12 cellular contexts compared by ENCODE assay signal in the genomic region with DNA sequence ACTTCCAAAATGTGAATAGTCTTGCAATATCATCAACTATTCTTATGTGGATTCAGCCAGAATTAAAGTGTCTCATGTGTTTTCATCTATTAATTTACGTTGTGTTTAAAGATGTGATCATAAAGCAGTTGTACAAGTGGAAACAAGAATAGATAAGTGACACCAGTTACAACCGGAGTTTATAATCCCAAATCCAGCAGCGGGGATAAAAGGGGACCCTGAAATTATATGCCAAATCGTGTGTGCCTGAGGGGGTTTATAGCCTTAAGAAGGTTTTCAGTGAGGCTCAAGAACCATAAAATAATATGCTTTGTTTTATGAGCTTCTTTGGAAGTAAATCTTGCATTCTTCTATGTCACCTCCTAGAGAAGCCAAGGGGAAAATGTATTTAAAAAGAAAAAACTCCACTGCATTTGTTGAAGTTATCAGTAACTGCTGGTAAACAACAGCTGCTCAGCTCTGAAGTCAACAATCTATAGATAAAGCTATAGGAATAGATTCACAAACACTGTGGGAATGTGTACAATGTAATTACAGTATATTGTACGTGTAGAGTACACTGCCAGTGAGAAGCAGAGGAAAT. TPM values are rescaled to one million over a fixed set of nuclear protein-coding genes. Genes with fewer than 3 reads are reported as not detected.
DNase-seq lines count a peak whose midpoint lies in the region; ATAC-seq and TF ChIP-seq lines count a peak whose summit lies in the region.
"Had no signal": no experiment of that assay in that cellular context is flagged by ENCODE, and none has a peak within 500 bp of the region (broad histone marks: within the 10 kb centered on the region; RNA-seq: fewer than 3 reads in every experiment).

No MANE protein-coding gene starts in this region.

- H3K4me1 ChIP-seq in heart right ventricle (peaks cover 0 to 28% (median 10%) of the 10 kb centered on the region in 9 donors), breast epithelium (peaks cover 0 to 4% of the 10 kb centered on the region in 2 donors), upper lobe of right lung (peaks cover 14% of the 10 kb centered on the region), trophoblast cell (ENCODE audit: control insufficient read depth in 1 of 2, insufficient read depth in 2 of 2, low read length in 2 of 2) (peaks cover 3 to 11% of the 10 kb centered on the region in 2 experiments)

- H3K9me3 ChIP-seq in heart right ventricle, result no peaks in the 10 kb centered on the region
- H3K9me3 ChIP-seq in breast epithelium, result no peaks in the 10 kb centered on the region
- H3K9me3 ChIP-seq in upper lobe of right lung, result no peaks in the 10 kb centered on the region
- H3K9me3 ChIP-seq in trophoblast cell (ENCODE audit: insufficient read depth, low read depth, low read length), result no peaks in the 10 kb centered on the region
- H3K9me3 ChIP-seq: spleen had no signal

- peak overlapping the region in 7 of 10 donors; percentile 45 to 69 (median 54) for H3K27ac ChIP-seq in heart right ventricle
- peak overlapping the region; percentile 49 to 80 for H3K27ac ChIP-seq in breast epithelium
- peak overlapping the region; percentile 43 for H3K27ac ChIP-seq in upper lobe of right lung
- no peak overlapping the region for H3K27ac ChIP-seq in substantia nigra (ENCODE audit: low read depth, low read length, poor library complexity, severe bottlenecking)
- H3K27ac ChIP-seq in trophoblast cell (ENCODE audit: low read depth, low read length), result no peak overlapping the region

- intact Hi-C loops in heart right ventricle (cut with DNase I) (no loop called here), left ventricle myocardium superior (cut with micrococcal nuclease) (no loop called here), breast epithelium (cut with DNase I; ENCODE audit: low total_unique reads) (no loop called here), upper lobe of right lung (cut with DNase I) (no loop called here)

- no peak overlapping the region for H3K4me2 ChIP-seq in trophoblast cell (ENCODE audit: low read length)

- 69 to 80% methylated on average over 5 of the region's 5 CpGs for WGBS in heart right ventricle, 2 donors
- WGBS in trophoblast cell (ENCODE audit: extremely low coverage, insufficient coverage, insufficient read length), result no CpG with 5 or more reads among the region's 5 CpGs

- no peak overlapping the region for H2BK12ac ChIP-seq in trophoblast cell (ENCODE audit: low read length)

- TF ChIP-seq POLR2A in breast epithelium (IDR thresholded peaks at IDR 0.05), result no peak

- no peak overlapping the region for H3K9ac ChIP-seq in trophoblast cell (ENCODE audit: low read length)

- H3K36me3 ChIP-seq in heart right ventricle (peaks cover 0 to 6% (median 0%) of the 10 kb centered on the region in 9 donors), breast epithelium (no peaks in the 10 kb centered on the region), upper lobe of right lung (no peaks in the 10 kb centered on the region), trophoblast cell (ENCODE audit: control insufficient read depth in 1 of 2, insufficient read depth in 2 of 2, low read length in 2 of 2) (no peaks in the 10 kb centered on the region)
- H3K36me3 ChIP-seq: spleen had no signal

- H3K4me1 Mint-ChIP-seq in mesothelial cell of epicardium (peaks cover 49% of the 10 kb centered on the region), T-cell (no peaks in the 10 kb centered on the region)

- peaks cover 4% of the 10 kb centered on the region for H3K9me3 Mint-ChIP-seq in mesothelial cell of epicardium
- no peaks in the 10 kb centered on the region for H3K9me3 Mint-ChIP-seq in T-cell

- H3K79me2 ChIP-seq in trophoblast cell (ENCODE audit: control insufficient read depth, insufficient read depth, low read length, poor library complexity), result no peaks in the 10 kb centered on the region

- H3K23ac ChIP-seq in trophoblast cell (ENCODE audit: low read length), result no peak overlapping the region

- no peak overlapping the region for H3K4ac ChIP-seq in trophoblast cell (ENCODE audit: low read depth, low read length)

- no peak overlapping the region for H3K18ac ChIP-seq in trophoblast cell (ENCODE audit: low read length)

- no peak overlapping the region for H3K4me3 Mint-ChIP-seq in mesothelial cell of epicardium
- no peak overlapping the region for H3K4me3 Mint-ChIP-seq in T-cell

- H3K27me3 Mint-ChIP-seq in mesothelial cell of epicardium (ENCODE audit: low read depth) (no peaks in the 10 kb centered on the region), T-cell (no peaks in the 10 kb centered on the region)

- peaks cover 3% of the 10 kb centered on the region for H3K36me3 Mint-ChIP-seq in mesothelial cell of epicardium
- no peaks in the 10 kb centered on the region for H3K36me3 Mint-ChIP-seq in T-cell

- H2AK5ac ChIP-seq in trophoblast cell (ENCODE audit: low read length), result no peak overlapping the region

- no peak overlapping the region for H2BK120ac ChIP-seq in trophoblast cell (ENCODE audit: insufficient read depth, low read length, poor library complexity)

- no peak for ATAC-seq in heart right ventricle
- ATAC-seq in left ventricle myocardium superior, result no peak
- ATAC-seq in upper lobe of right lung, result no peak
- no peak for ATAC-seq in T-cell (replicated peaks in 1 of 4)

- POLR2A ChIA-PET in T-cell (lab: Charles Lee), result interaction anchor here in 1 of 2 donors (1.0 kb wide), 1 partner anchor 474 kb away, joined by 3 read pairs; no protein-coding TSS in a partner anchor

- no peak overlapping the region for H4K12ac ChIP-seq in trophoblast cell (ENCODE audit: low read depth, low read length)

- H2BK5ac ChIP-seq in trophoblast cell (ENCODE audit: low read depth, low read length, poor library complexity), result no peak overlapping the region

- H3K27ac Mint-ChIP-seq in mesothelial cell of epicardium (peak overlapping the region; percentile 76), T-cell (no peak overlapping the region)

- no peak overlapping the region for H2AFZ ChIP-seq in trophoblast cell (ENCODE audit: insufficient read depth, low read length, poor library complexity)

- H3K79me1 ChIP-seq in trophoblast cell (ENCODE audit: low read length), result peaks cover 3% of the 10 kb centered on the region

- TF ChIP-seq CTCF in heart right ventricle (IDR thresholded peaks at IDR 0.05) (no peak), breast epithelium (IDR thresholded peaks at IDR 0.05) (no peak), mesothelial cell of epicardium (IDR thresholded peaks at IDR 0.05; ENCODE audit: unreplicated experiment) (no peak), upper lobe of right lung (IDR thresholded peaks at IDR 0.05) (no peak)

- no peak overlapping the region for H4K91ac ChIP-seq in trophoblast cell (ENCODE audit: low read depth, low read length)

- H3K14ac ChIP-seq in trophoblast cell (ENCODE audit: low read length), result no peak overlapping the region

- CTCF ChIA-PET in T-cell (lab: Charles Lee), result no interaction called here

- no peak overlapping the region for H3K4me3 ChIP-seq in heart right ventricle
- no peak overlapping the region for H3K4me3 ChIP-seq in breast epithelium
- H3K4me3 ChIP-seq in upper lobe of right lung, result no peak overlapping the region
- no peak overlapping the region for H3K4me3 ChIP-seq in trophoblast cell (ENCODE audit: low read depth, low read length)
- H3K4me3 ChIP-seq: spleen had no signal

- H4K8ac ChIP-seq in trophoblast cell (ENCODE audit: low read depth, low read length), result no peak overlapping the region

- DNase-seq in heart right ventricle (no peak), left ventricle myocardium superior (no peak), breast epithelium (ENCODE audit: low spot score in 2 of 2) (no peak), mesothelial cell of epicardium (ENCODE audit: low spot score in 2 of 2, unreplicated experiment in 2 of 2) (no peak), upper lobe of right lung (no peak), substantia nigra (lab: John Stamatoyannopoulos, UW) (no peak), T-cell (no peak), trophoblast cell (no peak)
- DNase-seq: activated T-cell treated with anti-CD3 and anti-CD28 coated beads, Interleukin-2, amount 50 U/mL, for 1 hour; NCI-H1417 treated with DMSO at 0.1 percent for 48 hours; NCI-H526 had no signal

- H3K27me3 ChIP-seq in heart right ventricle (no peaks in the 10 kb centered on the region), breast epithelium (no peaks in the 10 kb centered on the region), upper lobe of right lung (no peaks in the 10 kb centered on the region), trophoblast cell (ENCODE audit: insufficient read depth, low read length) (no peaks in the 10 kb centered on the region)
- H3K27me3 ChIP-seq: spleen had no signal

RNA-seq across cellular contexts. Expression of a gene that starts 25.8 kb away (rescaled TPM):
- total RNA-seq in heart right ventricle (100 to 1,000 TPM; 357 to 560 (median 437) TPM), left ventricle myocardium superior (429 TPM), breast epithelium (10 to 100 TPM; 34.8 to 67.0 (median 42.9) TPM), mesothelial cell of epicardium (33.7 to 37.1 TPM (median 34.1 TPM) in 3 replicates), upper lobe of right lung (52.0 TPM), T-cell (1 to 10 TPM; 1.1 to 3.0 (median 1.4) TPM)
- 10 to 100 TPM; 63.2 to 64.7 TPM for polyA plus RNA-seq in heart right ventricle
- 19.0 and 19.3 TPM in 2 replicates for polyA plus RNA-seq in trophoblast cell (2013)

Comparison
In these comparisons a context has a peak if more than half of its experiments do, and no peak if none do; other contexts are left out.
1. H3K27ac ChIP-seq: peak in heart right ventricle (7 of 10), breast epithelium (2 of 2) and upper lobe of right lung (single experiment); none in substantia nigra (single experiment) and trophoblast cell (single experiment).